22 cellular contexts compared by ENCODE assay signal in the genomic region with DNA sequence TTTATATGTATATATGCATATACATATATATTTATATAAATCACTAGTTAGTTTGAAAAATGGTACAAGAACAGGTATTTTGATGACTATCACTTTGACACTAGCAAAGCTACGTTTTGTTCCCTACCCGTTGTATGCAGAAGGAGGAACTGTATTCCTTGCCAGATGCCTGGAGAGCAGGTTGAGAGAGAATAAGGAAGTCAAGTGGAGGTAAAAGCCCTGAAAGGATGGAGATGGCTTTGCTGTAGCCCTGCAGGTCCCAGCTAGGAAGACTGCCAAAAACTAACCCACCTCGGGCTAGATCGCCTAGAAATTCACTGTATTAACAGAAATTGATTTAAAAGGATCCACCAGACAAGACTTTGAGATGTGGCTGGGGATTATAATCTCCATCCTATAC.
"Had no signal": no experiment of that assay in that cellular context is flagged by ENCODE, and none has a peak within 500 bp of the region (broad histone marks: within the 10 kb centered on the region; RNA-seq: fewer than 3 reads in every experiment).

No MANE protein-coding gene starts in this region.

- DNase-seq: colonic mucosa; dermis blood vessel endothelial cell; esophagus squamous epithelium; foreskin fibroblast; glutamatergic neuron; immature natural killer cell; left lung; lower lobe of right lung; midbrain; occipital lobe; pancreas; right cardiac atrium; small intestine; stimulated activated CD4-positive, alpha-beta T cell treated with anti-CD3 and anti-CD28 coated beads, Interleukin-2, amount 100 ng/mL, for 48 hours; stimulated activated CD8-positive, alpha-beta memory T cell treated with anti-CD3 and anti-CD28 coated beads, Interleukin-4, amount 100 ng/mL, for 48 hours; testis; upper lobe of right lung had no signal

- H3K4me3 ChIP-seq: colonic mucosa, esophagus squamous epithelium, gastroesophageal sphincter, left lung, lower lobe of right lung, pancreas, testis, tibial nerve, upper lobe of right lung had no signal

- H3K36me3 ChIP-seq: colonic mucosa, esophagus squamous epithelium, gastroesophageal sphincter, left lung, lower lobe of right lung, pancreas, upper lobe of right lung had no signal

- H3K4me1 ChIP-seq: colonic mucosa, esophagus squamous epithelium, gastroesophageal sphincter, left lung, lower lobe of right lung, pancreas, testis, tibial nerve, upper lobe of right lung had no signal

- H3K27ac ChIP-seq: colonic mucosa, esophagus squamous epithelium, gastroesophageal sphincter, left lung, lower lobe of right lung, pancreas, testis, tibial nerve, upper lobe of right lung had no signal

- FAIRE-seq: keratinocyte had no signal

- H3K27me3 ChIP-seq: colonic mucosa, esophagus squamous epithelium, gastroesophageal sphincter, left lung, pancreas, testis, tibial nerve, upper lobe of right lung had no signal

- H3K9me3 ChIP-seq: colonic mucosa, esophagus squamous epithelium, gastroesophageal sphincter, left lung, lower lobe of right lung, pancreas, testis, tibial nerve, upper lobe of right lung had no signal

- ATAC-seq: gastroesophageal sphincter; left lung; lower lobe of right lung; natural killer cell treated with Interleukin-12 subunit alpha and Interleukin-12 subunit beta and Interleukin-15 and Interleukin-18, amount 100 ng/mL, for 72 hours; pancreas; right cardiac atrium; stimulated activated effector memory CD8-positive, alpha-beta T cell treated with anti-CD3 and anti-CD28 coated beads, Interleukin-12 subunit alpha, Interleukin-12 subunit beta, amount 100 ng/mL, for 72 hours; upper lobe of right lung had no signal
